1 cellular context compared by ENCODE assay signal in genomic region chr17:73369817-73370490, GRCh38.
TF ChIP-seq lines count a peak whose summit lies in the region.
"Not testable (repeated sequence)": the region's sequence is repeated elsewhere in the genome, so short reads cannot be mapped to it uniquely, and the experiment has no call there.

No MANE protein-coding gene starts in this region.

TF ChIP-seq in HepG2, 621 proteins besides CTCF, POLR2A, EP300 and RAD21 (continued from another document and continues in another):
- TF ChIP-seq SNAPC4 (CRISPR knock-in tag; IDR thresholded peaks at IDR 0.05) (0 out of 2 replicates have a peak, but pooled peaks have one; percentile 39), ZNF331 (CRISPR knock-in tag; IDR thresholded peaks at IDR 0.05) (peak; percentile 29; the same call in 1 of the 2 replicates), IKZF5 (CRISPR knock-in tag; IDR thresholded peaks at IDR 0.05) (0 out of 2 replicates have a peak, but pooled peaks have one; percentile 32), TBX2 (CRISPR knock-in tag; IDR thresholded peaks at IDR 0.05; ENCODE audit: borderline replicate concordance) (peak; percentile 41; the same call in 1 of the 2 replicates), SAP130 (CRISPR knock-in tag; IDR thresholded peaks at IDR 0.05; ENCODE audit: low read depth) (peak; percentile 58; the same call in 1 of the 2 replicates), NFATC3 (CRISPR knock-in tag; IDR thresholded peaks at IDR 0.05) (0 out of 2 replicates have a peak, but pooled peaks have one; percentile 44), MEIS1 (CRISPR knock-in tag; IDR thresholded peaks at IDR 0.05; ENCODE audit: borderline replicate concordance) (peak; percentile 37; the same call in 1 of the 2 replicates), TCF12 (CRISPR knock-in tag; IDR thresholded peaks at IDR 0.05) (0 out of 2 replicates have a peak, but pooled peaks have one; percentile 22), KDM4B (CRISPR knock-in tag; IDR thresholded peaks at IDR 0.05) (0 out of 2 replicates have a peak, but pooled peaks have one; percentile 12), ZFP37 (CRISPR knock-in tag; IDR thresholded peaks at IDR 0.05; ENCODE audit: borderline replicate concordance) (0 out of 2 replicates have a peak, but pooled peaks have one; percentile 34), MNT (IDR thresholded peaks at IDR 0.05) (peak; percentile 41), TARDBP (CRISPR knock-in tag; IDR thresholded peaks at IDR 0.05) (peak; percentile 50; the same call in 1 of the 2 replicates), ERF (CRISPR knock-in tag; IDR thresholded peaks at IDR 0.05) (peak; percentile 47; the same call in 1 of the 2 replicates), KLF6 (CRISPR knock-in tag; IDR thresholded peaks at IDR 0.05) (0 out of 2 replicates have a peak, but pooled peaks have one; percentile 36), ZNF501 (CRISPR knock-in tag; IDR thresholded peaks at IDR 0.05) (peak; percentile 86), SALL1 (CRISPR knock-in tag; IDR thresholded peaks at IDR 0.05) (peak; percentile 45; the same call in 1 of the 2 replicates), SP140L (CRISPR knock-in tag; IDR thresholded peaks at IDR 0.05; ENCODE audit: borderline replicate concordance) (peak; percentile 48; the same call in 1 of the 2 replicates), ZNF687 (CRISPR knock-in tag; IDR thresholded peaks at IDR 0.05) (peak; percentile 59), MAX (IDR thresholded peaks at IDR 0.05) (peak; percentile 74), ZNF747 (CRISPR knock-in tag; IDR thresholded peaks at IDR 0.05; ENCODE audit: borderline replicate concordance) (peak; percentile 12; the same call in 1 of the 2 replicates), HDAC2 (CRISPR knock-in tag; IDR thresholded peaks at IDR 0.05) (peak; percentile 45; the same call in 1 of the 2 replicates), RNF2 (conservative IDR thresholded peaks at IDR 0.05; ENCODE audit: low read depth) (0 out of 2 replicates have a peak, but pooled peaks have one; percentile 23), GATAD2A (CRISPR knock-in tag; IDR thresholded peaks at IDR 0.05) (0 out of 2 replicates have a peak, but pooled peaks have one; percentile 43), KDM3A (CRISPR knock-in tag; IDR thresholded peaks at IDR 0.05; ENCODE audit: low read depth) (0 out of 2 replicates have a peak, but pooled peaks have one; percentile 31), ZNF44 (CRISPR knock-in tag; IDR thresholded peaks at IDR 0.05) (0 out of 2 replicates have a peak, but pooled peaks have one; percentile 39), MEF2D (CRISPR knock-in tag; IDR thresholded peaks at IDR 0.05) (0 out of 2 replicates have a peak, but pooled peaks have one; percentile 22), MEIS2 (CRISPR knock-in tag; IDR thresholded peaks at IDR 0.05) (0 out of 2 replicates have a peak, but pooled peaks have one; percentile 65), SMAD3 (CRISPR knock-in tag; IDR thresholded peaks at IDR 0.05) (peak; percentile 49; the same call in 1 of the 2 replicates), ZNF136 (CRISPR knock-in tag; IDR thresholded peaks at IDR 0.05; ENCODE audit: low read depth) (0 out of 2 replicates have a peak, but pooled peaks have one; percentile 55), ZGPAT (CRISPR knock-in tag; IDR thresholded peaks at IDR 0.05) (peak; percentile 54; the same call in 1 of the 2 replicates), ZMYM3 (CRISPR knock-in tag; IDR thresholded peaks at IDR 0.05) (0 out of 2 replicates have a peak, but pooled peaks have one; percentile 18), THAP11 (CRISPR knock-in tag; IDR thresholded peaks at IDR 0.05) (0 out of 2 replicates have a peak, but pooled peaks have one; percentile 15), HMGXB3 (CRISPR knock-in tag; IDR thresholded peaks at IDR 0.05; ENCODE audit: borderline replicate concordance) (0 out of 2 replicates have a peak, but pooled peaks have one; percentile 4), ZNF605 (CRISPR knock-in tag; IDR thresholded peaks at IDR 0.05) (peak; percentile 70; the same call in 1 of the 2 replicates), ZNF883 (CRISPR knock-in tag; IDR thresholded peaks at IDR 0.05; ENCODE audit: not compliant biosample characterization) (peak; percentile 44), ZBTB33 (CRISPR knock-in tag; IDR thresholded peaks at IDR 0.05) (peak; percentile 32; the same call in 1 of the 2 replicates)
- TF ChIP-seq TCF12 (IDR thresholded peaks at IDR 0.05): not testable (repeated sequence)
